8 cellular contexts compared by ENCODE assay signal in the genomic region with DNA sequence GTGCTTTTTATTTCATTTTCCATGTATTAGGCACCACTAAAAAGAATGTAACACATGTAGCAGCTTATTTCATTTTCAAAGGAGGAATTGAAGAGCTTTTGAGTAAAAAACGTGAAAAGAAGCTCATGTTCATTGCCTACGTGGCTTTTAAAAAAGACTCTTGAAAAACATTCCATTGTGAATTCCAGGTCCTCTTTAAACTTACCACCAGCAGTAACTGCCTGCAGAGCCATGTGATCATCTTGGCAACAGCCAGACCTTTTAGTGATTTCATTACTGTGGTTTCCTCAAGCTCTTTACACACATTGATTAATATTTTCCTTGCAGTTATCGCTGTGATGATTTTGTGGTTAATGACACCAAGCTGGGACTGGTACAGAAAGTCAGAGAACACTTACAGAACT. TPM values are rescaled to one million over a fixed set of nuclear protein-coding genes. Genes with fewer than 3 reads are reported as not detected.
DNase-seq lines count a peak whose midpoint lies in the region; ATAC-seq and TF ChIP-seq lines count a peak whose summit lies in the region.

No MANE protein-coding gene starts in this region.

- no peaks in the 10 kb centered on the region; the same call in 1 of the 2 replicates for H3K27me3 Mint-ChIP-seq in HFFc6 (ENCODE audit: insufficient read depth)

- peak overlapping the region; percentile 83 for H3K4me3 Mint-ChIP-seq in HFFc6

- peak overlapping the region; percentile 93 for H3K27ac Mint-ChIP-seq in HFFc6

- peak overlapping the region; percentile 53 for H3K27ac ChIP-seq in subcutaneous abdominal adipose tissue (ENCODE audit: low read depth, low read length)

- no peaks in the 10 kb centered on the region for H3K9me3 ChIP-seq in subcutaneous abdominal adipose tissue (ENCODE audit: control insufficient read depth in 5 of 5, low read length in 5 of 5)

- H3K36me3 ChIP-seq in subcutaneous abdominal adipose tissue (ENCODE audit: control insufficient read depth in 5 of 5, insufficient read depth in 5 of 5, low read length in 5 of 5) = peaks cover 4 to 16% (median 11%) of the 10 kb centered on the region in 5 donors

- H3K4me1 Mint-ChIP-seq in HFFc6 (ENCODE audit: low read depth) = peaks cover 37% of the 10 kb centered on the region

- H3K9ac ChIP-seq in subcutaneous abdominal adipose tissue (ENCODE audit: low read length in 5 of 5) = peak overlapping the region in 3 of 5 donors; percentile 52 to 72 (median 59)

- DNase-seq in ACHN (peak; percentile 94), HFFc6 (peak; percentile 91), astrocyte of the spinal cord (ENCODE audit: low read depth, low spot score) (peak; percentile 97), islet precursor cell (peak; percentile 58), retina (no peak)

- no peaks in the 10 kb centered on the region for H3K9me3 Mint-ChIP-seq in HFFc6

- ATAC-seq in GM21825 (IDR thresholded peaks at IDR 0.05; ENCODE audit: unreplicated experiment) (no peak), GM19452 (IDR thresholded peaks at IDR 0.05; ENCODE audit: unreplicated experiment) (no peak)

- H3K4me1 ChIP-seq in subcutaneous abdominal adipose tissue (ENCODE audit: control insufficient read depth in 5 of 5, insufficient read depth in 5 of 5, low read length in 5 of 5) = peaks cover 0 to 27% (median 19%) of the 10 kb centered on the region in 5 donors

- TF ChIP-seq CTCF in HFFc6 (IDR thresholded peaks at IDR 0.05) = no peak
- TF ChIP-seq CTCF in astrocyte of the spinal cord (IDR thresholded peaks at IDR 0.05; ENCODE audit: low read depth, low read length) = no peak

- in situ Hi-C loops in ACHN (cut with HindIII; ENCODE audit: low pct_ligation_motif_present, low pct_unique_long_range_greater_than_20kb, low sequenced_read_pairs) (no loop called here), astrocyte of the spinal cord (cut with HindIII; ENCODE audit: low sequenced_read_pairs) (no loop called here)

- H3K4me3 ChIP-seq in astrocyte of the spinal cord (ENCODE audit: low read depth, low read length) (no peak overlapping the region), subcutaneous abdominal adipose tissue (ENCODE audit: low read depth in 1 of 5, low read length in 5 of 5) (peak overlapping the region in 2 of 5 donors; percentile 37 to 41)

- H3K36me3 Mint-ChIP-seq in HFFc6 (ENCODE audit: low read depth) = peaks cover 22% of the 10 kb centered on the region

- no peaks in the 10 kb centered on the region for H3K27me3 ChIP-seq in subcutaneous abdominal adipose tissue (ENCODE audit: control insufficient read depth in 5 of 5, insufficient read depth in 4 of 5, low read length in 5 of 5)

RNA-seq across cellular contexts. Expression of a gene that starts 43.8 kb away (rescaled TPM):
- total RNA-seq in HFFc6 (2021; fragmentation: NEBNext Ultra II Directional; extraction: Animal tissue kit (Norgen Biotek cat#: 25700)) = under 1 TPM; 0.20 to 0.57 (median 0.29) TPM

RNA-seq across cellular contexts. Expression of a gene that starts 49.0 kb away (rescaled TPM):
- total RNA-seq in HFFc6 (2021; fragmentation: NEBNext Ultra II Directional; extraction: Animal tissue kit (Norgen Biotek cat#: 25700)) = 10 to 100 TPM; 16.8 to 26.2 (median 23.1) TPM
